Comparison of ENCODE assay signal across 8 cellular contexts in the genomic region with DNA sequence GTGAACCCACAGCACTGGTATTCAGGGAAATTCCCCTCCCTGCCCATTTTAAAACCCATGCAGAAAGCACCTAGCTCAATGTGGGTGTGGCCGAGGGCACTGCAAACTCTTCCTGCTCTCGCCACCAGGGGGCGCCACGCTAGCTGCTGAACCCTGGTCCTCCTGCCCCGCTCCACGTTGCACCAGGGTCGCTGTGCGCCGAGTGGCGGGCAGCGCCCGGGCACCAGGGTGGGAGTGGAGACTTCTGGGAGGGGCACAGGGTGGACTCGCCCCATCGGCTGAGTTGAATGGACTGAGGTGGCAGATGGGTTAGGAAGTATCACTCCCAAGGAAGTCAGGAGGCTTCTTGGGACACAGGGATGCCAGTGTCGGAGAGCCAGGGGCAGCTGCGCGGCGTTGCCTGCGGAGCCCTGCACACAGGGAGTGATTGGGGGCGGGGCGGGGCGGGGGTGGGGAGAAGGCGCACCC. TPM values are rescaled to one million over a fixed set of nuclear protein-coding genes. Genes with fewer than 3 reads are reported as not detected.
DNase-seq lines count a peak whose midpoint lies in the region; ATAC-seq and TF ChIP-seq lines count a peak whose summit lies in the region.

No MANE protein-coding gene starts in this region.

- H3K4me1 ChIP-seq in suprapubic skin = peaks cover 4% of the 10 kb centered on the region

- H3K27ac ChIP-seq in suprapubic skin = no peak overlapping the region

- CTCF ChIA-PET in activated CD4-positive, alpha-beta T cell treated with anti-CD3 and anti-CD28 coated beads, Interleukin-2, amount 10 ng/mL, durations not matched to agents 7 days and 5 days (lab: Charles Lee) = interaction anchor here (0.6 to 1.8 kb wide), 11 partner anchors 8 to 296 kb away, joined by 3 to 15 read pairs (median 5); no protein-coding TSS in a partner anchor

- no peaks in the 10 kb centered on the region for H3K9me3 Mint-ChIP-seq in activated CD4-positive, alpha-beta T cell treated with anti-CD3 and anti-CD28 coated beads, Interleukin-2, amount 10 ng/mL, durations not matched to agents 7 days and 5 days
- H3K9me3 Mint-ChIP-seq in natural killer cell = no peaks in the 10 kb centered on the region

- no peaks in the 10 kb centered on the region for H3K36me3 ChIP-seq in suprapubic skin

- no peaks in the 10 kb centered on the region for H3K36me3 Mint-ChIP-seq in activated CD4-positive, alpha-beta T cell treated with anti-CD3 and anti-CD28 coated beads, Interleukin-2, amount 10 ng/mL, durations not matched to agents 7 days and 5 days (ENCODE audit: low read depth)
- H3K36me3 Mint-ChIP-seq in natural killer cell = no peaks in the 10 kb centered on the region

- H3K4me3 ChIP-seq in suprapubic skin = no peak overlapping the region

- TF ChIP-seq EP300 in suprapubic skin (IDR thresholded peaks at IDR 0.05) = no peak

- ATAC-seq in HG02981 (IDR thresholded peaks at IDR 0.05; ENCODE audit: unreplicated experiment) = peak; percentile 61
- peak; percentile 74 to 83 (median 81) for ATAC-seq in natural killer cell

- WGBS in suprapubic skin = 10% methylated on average over 5 of the region's 23 CpGs

- TF ChIP-seq CTCF in natural killer cell (IDR thresholded peaks at IDR 0.05) (peak; percentile 85), suprapubic skin (IDR thresholded peaks at IDR 0.05) (peak; percentile 13 to 72)

- peaks cover 9% of the 10 kb centered on the region for H3K4me1 Mint-ChIP-seq in activated CD4-positive, alpha-beta T cell treated with anti-CD3 and anti-CD28 coated beads, Interleukin-2, amount 10 ng/mL, durations not matched to agents 7 days and 5 days
- H3K4me1 Mint-ChIP-seq in natural killer cell = peaks cover 41 to 66% of the 10 kb centered on the region in 2 donors

- H3K27me3 ChIP-seq in suprapubic skin = no peaks in the 10 kb centered on the region

- H3K27ac Mint-ChIP-seq in activated CD4-positive, alpha-beta T cell treated with anti-CD3 and anti-CD28 coated beads, Interleukin-2, amount 10 ng/mL, durations not matched to agents 7 days and 5 days = no peak overlapping the region
- H3K27ac Mint-ChIP-seq in natural killer cell = peak overlapping the region; percentile 22 to 63

- intact Hi-C loops in natural killer cell (cut with micrococcal nuclease) = loop anchor here (1.0 to 5.0 kb wide), 4 partner anchors 33 to 161 kb away; a partner anchor contains a TSS

- TF ChIP-seq POLR2A in suprapubic skin (IDR thresholded peaks at IDR 0.05) = no peak

- no peaks in the 10 kb centered on the region for H3K27me3 Mint-ChIP-seq in activated CD4-positive, alpha-beta T cell treated with anti-CD3 and anti-CD28 coated beads, Interleukin-2, amount 10 ng/mL, durations not matched to agents 7 days and 5 days
- H3K27me3 Mint-ChIP-seq in natural killer cell (ENCODE audit: low read depth in 2 of 2) = no peaks in the 10 kb centered on the region

- H3K4me3 Mint-ChIP-seq in activated CD4-positive, alpha-beta T cell treated with anti-CD3 and anti-CD28 coated beads, Interleukin-2, amount 10 ng/mL, durations not matched to agents 7 days and 5 days = peak overlapping the region; percentile 38
- H3K4me3 Mint-ChIP-seq in natural killer cell = peak overlapping the region; percentile 85

- POLR2A ChIA-PET in activated CD4-positive, alpha-beta T cell treated with anti-CD3 and anti-CD28 coated beads, Interleukin-2, amount 10 ng/mL, durations not matched to agents 7 days and 5 days (lab: Charles Lee) = no interaction called here

- no peaks in the 10 kb centered on the region for H3K9me3 ChIP-seq in suprapubic skin

- DNase-seq in SKM-1 treated with dmso at 0.1 percent for 144 hours (lab: John Stamatoyannopoulos, UW; ENCODE audit: unreplicated experiment) (peak; percentile 3), SKM-1 (lab: John Stamatoyannopoulos, UW; ENCODE audit: unreplicated experiment) (no peak), NCI-H2227 treated with DMSO at 0.1 percent for 48 hours (lab: John Stamatoyannopoulos, UW) (peak; percentile 22), ecto neural progenitor cell (ENCODE audit: low spot score) (peak; percentile 86), natural killer cell (peak; percentile 87), suprapubic skin (ENCODE audit: low spot score in 2 of 2) (no peak)
- DNase-seq in activated CD4-positive, alpha-beta T cell treated with anti-CD3 and anti-CD28 coated beads, Interleukin-2, amount 10 ng/mL, durations not matched to agents 7 days and 5 days = peak; percentile 77

RNA-seq across cellular contexts. Expression of a gene that starts 48.1 kb away (rescaled TPM):
- total RNA-seq in activated CD4-positive, alpha-beta T cell treated with anti-CD3 and anti-CD28 coated beads, Interleukin-2, amount 10 ng/mL, durations not matched to agents 7 days and 5 days = 100 to 1,000 TPM; 115 to 116 TPM
- 10 to 100 TPM; 43.5 to 61.5 (median 56.2) TPM for total RNA-seq in natural killer cell
- total RNA-seq in suprapubic skin = 10 to 100 TPM; 35.9 to 53.8 (median 47.5) TPM

Comparison
In these comparisons a context has a peak if more than half of its experiments do, and no peak if none do; other contexts are left out.
1. DNase-seq: peak in SKM-1 treated with dmso at 0.1 percent for 144 hours (single experiment), NCI-H2227 treated with DMSO at 0.1 percent for 48 hours (single experiment), activated CD4-positive, alpha-beta T cell treated with anti-CD3 and anti-CD28 coated beads, Interleukin-2, amount 10 ng/mL, durations not matched to agents 7 days and 5 days (single experiment), ecto neural progenitor cell (single experiment) and natural killer cell (single experiment); none in SKM-1 (single experiment) and suprapubic skin (0 of 2).